Comparison of ENCODE assay signal across 8 cellular contexts in genomic region chr5:39217365-39218281, GRCh38. TPM values are rescaled to one million over a fixed set of nuclear protein-coding genes. Genes with fewer than 3 reads are reported as not detected.
A peak's percentile ranks its signal among the peaks of the same experiment; 100 is the strongest.
DNase-seq lines count a peak whose midpoint lies in the region; ATAC-seq and TF ChIP-seq lines count a peak whose summit lies in the region.

No MANE protein-coding gene starts in this region.

- TF ChIP-seq CTCF in AG04450 (IDR thresholded peaks at IDR 0.05; ENCODE audit: low read depth, low read length), result peak; percentile 98

- H3K4me3 ChIP-seq in AG04450 (ENCODE audit: low read depth, low read length), result no peak overlapping the region

- peaks cover 80% of the 10 kb centered on the region for H3K4me1 Mint-ChIP-seq in central memory CD8-positive, alpha-beta T cell

- POLR2A ChIA-PET in AG04450 (lab: Yijun Ruan, JAX), result no interaction called here

- DNase-seq in AG04450 (ENCODE audit: low read depth, low spot score) (peak; percentile 57), NCI-H446 (lab: John Stamatoyannopoulos, UW) (peak; percentile 56 to 90), kidney tubule cell (ENCODE audit: low spot score) (peak; percentile 75)
- DNase-seq in central memory CD8-positive, alpha-beta T cell (ENCODE audit: low spot score in 2 of 2), result peak; percentile 63 to 79
- DNase-seq in stimulated activated CD4-positive, alpha-beta T cell treated with anti-CD3 and anti-CD28 coated beads, Interleukin-2, amount 100 ng/mL, for 24 hours, result peak; percentile 78 to 80

- CTCF ChIA-PET in AG04450 (lab: Charles Lee), result interaction anchor here (0.5 to 4.6 kb wide), 60 partner anchors 9 to 479 kb away, joined by 3 to 74 read pairs (median 5); partner anchors contain the start of gene DAB2

- peak overlapping the region; percentile 98 for H3K27ac Mint-ChIP-seq in central memory CD8-positive, alpha-beta T cell (ENCODE audit: low read depth)

- peaks cover 16% of the 10 kb centered on the region for H3K36me3 Mint-ChIP-seq in central memory CD8-positive, alpha-beta T cell (ENCODE audit: insufficient read depth)

- ATAC-seq in GM18861 (IDR thresholded peaks at IDR 0.05; ENCODE audit: unreplicated experiment) (peak; percentile 74), HG03103 (IDR thresholded peaks at IDR 0.05; ENCODE audit: low read depth, unreplicated experiment) (peak; percentile 75)
- ATAC-seq in activated CD4-positive, CD25-positive, alpha-beta regulatory T cell treated with anti-CD3 and anti-CD28 coated beads, Interleukin-2, amount 50 U/mL, for 24 hours, result peak; percentile 70 to 71
- ATAC-seq in central memory CD8-positive, alpha-beta T cell (replicated peaks; ENCODE audit: extremely low read depth, poor library complexity, severe bottlenecking), result peak; percentile 63

- no peaks in the 10 kb centered on the region for H3K9me3 Mint-ChIP-seq in central memory CD8-positive, alpha-beta T cell

- H3K27ac ChIP-seq in AG04450 (ENCODE audit: low read depth, low read length), result no peak overlapping the region

- H3K27me3 ChIP-seq in AG04450 (ENCODE audit: control insufficient read depth, insufficient read depth, low read length), result no peaks in the 10 kb centered on the region

- H3K27me3 Mint-ChIP-seq in central memory CD8-positive, alpha-beta T cell, result no peaks in the 10 kb centered on the region

- H3K4me3 Mint-ChIP-seq in central memory CD8-positive, alpha-beta T cell, result peak overlapping the region; percentile 71

- no peaks in the 10 kb centered on the region for H3K9me3 ChIP-seq in AG04450 (ENCODE audit: control insufficient read depth, insufficient read depth, low read length)

RNA-seq across cellular contexts. Expression of gene FYB1, which starts 1.7 kb away (rescaled TPM):
- 0.01 TPM in 1 of 2 replicates, not detected in the other for polyA plus RNA-seq in AG04450 (2011; rRNA removed)
- polyA minus RNA-seq in AG04450 (2011; rRNA and poly(A)+ RNA removed), result not detected in 2 replicates
